ENCODE assay signal across 8 cellular contexts in genomic region chr2:11466307-11467125, GRCh38. TPM values are rescaled to one million over a fixed set of nuclear protein-coding genes. Genes with fewer than 3 reads are reported as not detected.
DNase-seq lines count a peak whose midpoint lies in the region; ATAC-seq and TF ChIP-seq lines count a peak whose summit lies in the region.

No MANE protein-coding gene starts in this region.

- H3K9ac ChIP-seq in colonic mucosa (ENCODE audit: low read depth in 2 of 2, low read length in 2 of 2) (no peak overlapping the region), mucosa of rectum (ENCODE audit: low read depth in 1 of 2, low read length in 2 of 2) (peak overlapping the region in 1 of 2 donors; percentile 61)

- no peaks in the 10 kb centered on the region for H3K36me3 ChIP-seq in CD4-positive, CD25-positive, alpha-beta regulatory T cell (ENCODE audit: control insufficient read depth, insufficient read depth, low read length)
- H3K36me3 ChIP-seq in colonic mucosa (no peaks in the 10 kb centered on the region), mucosa of rectum (ENCODE audit: control insufficient read depth in 2 of 2, insufficient read depth in 2 of 2, low read length in 2 of 2) (no peaks in the 10 kb centered on the region)

- intact Hi-C loops in colonic mucosa (cut with DNase I), result no loop called here

- TF ChIP-seq CTCF in colonic mucosa (IDR thresholded peaks at IDR 0.05) (no peak), GM10266 (IDR thresholded peaks at IDR 0.05; ENCODE audit: control insufficient read depth, insufficient read depth, low read depth, missing control alignments) (no peak)

- peak in 1 of 3 donors; percentile 21 for DNase-seq in CD4-positive, CD25-positive, alpha-beta regulatory T cell
- DNase-seq in NCI-H748 (lab: John Stamatoyannopoulos, UW; ENCODE audit: unreplicated experiment) (peak; percentile 65), colonic mucosa (peak; percentile 29), GM10266 (ENCODE audit: extremely low spot score) (no peak), SIG-M5 treated with dmso at 0.1 percent for 504 hours (lab: John Stamatoyannopoulos, UW; ENCODE audit: unreplicated experiment) (no peak), NCI-H2171 treated with DMSO at 0.1 percent for 48 hours (lab: John Stamatoyannopoulos, UW) (no peak)

- H3K4me1 ChIP-seq in CD4-positive, CD25-positive, alpha-beta regulatory T cell (ENCODE audit: control insufficient read depth, insufficient read depth, low read length, poor library complexity, severe bottlenecking), result peaks cover 20% of the 10 kb centered on the region
- H3K4me1 ChIP-seq in colonic mucosa (peaks cover 3% of the 10 kb centered on the region), mucosa of rectum (ENCODE audit: control insufficient read depth in 2 of 2, insufficient read depth in 2 of 2, low read length in 2 of 2) (peaks cover 12 to 17% of the 10 kb centered on the region in 2 donors)

- H3K27ac Mint-ChIP-seq in CD4-positive, CD25-positive, alpha-beta regulatory T cell, result peak overlapping the region; percentile 86 to 95 (median 93)

- no peaks in the 10 kb centered on the region for H3K27me3 Mint-ChIP-seq in CD4-positive, CD25-positive, alpha-beta regulatory T cell

- peak overlapping the region; percentile 89 for H3K4me3 ChIP-seq in CD4-positive, CD25-positive, alpha-beta regulatory T cell (ENCODE audit: low read depth, low read length)
- H3K4me3 ChIP-seq in colonic mucosa, result peak overlapping the region; percentile 76
- peak overlapping the region; percentile 88 to 89 for H3K4me3 ChIP-seq in mucosa of rectum (ENCODE audit: low read length in 2 of 2)

- ATAC-seq in CD4-positive, CD25-positive, alpha-beta regulatory T cell (ENCODE audit: low read depth in 2 of 2), result no peak
- peak; percentile 23 for ATAC-seq in GM21576 (IDR thresholded peaks at IDR 0.05; ENCODE audit: unreplicated experiment)

- no peaks in the 10 kb centered on the region for H3K36me3 Mint-ChIP-seq in CD4-positive, CD25-positive, alpha-beta regulatory T cell

- no peaks in the 10 kb centered on the region for H3K9me3 ChIP-seq in CD4-positive, CD25-positive, alpha-beta regulatory T cell (ENCODE audit: control insufficient read depth in 2 of 2, low read length in 2 of 2)
- H3K9me3 ChIP-seq in colonic mucosa, result no peaks in the 10 kb centered on the region
- no peaks in the 10 kb centered on the region for H3K9me3 ChIP-seq in mucosa of rectum (ENCODE audit: control insufficient read depth in 2 of 2, low read length in 2 of 2)

- peak overlapping the region; percentile 60 for H3K27ac ChIP-seq in CD4-positive, CD25-positive, alpha-beta regulatory T cell (ENCODE audit: insufficient read depth, low read length, poor library complexity, severe bottlenecking)
- peak overlapping the region; percentile 89 for H3K27ac ChIP-seq in colonic mucosa
- H3K27ac ChIP-seq in mucosa of rectum (ENCODE audit: low read depth in 2 of 2, low read length in 2 of 2), result peak overlapping the region; percentile 78 to 82

- peaks cover 0 to 2% (median 0%) of the 10 kb centered on the region in 7 donors for H3K9me3 Mint-ChIP-seq in CD4-positive, CD25-positive, alpha-beta regulatory T cell

- peak overlapping the region; percentile 97 to 99 (median 98) for H3K4me3 Mint-ChIP-seq in CD4-positive, CD25-positive, alpha-beta regulatory T cell

- H3K4me1 Mint-ChIP-seq in CD4-positive, CD25-positive, alpha-beta regulatory T cell, result peaks cover 10 to 47% (median 34%) of the 10 kb centered on the region in 4 donors

- no peaks in the 10 kb centered on the region for H3K27me3 ChIP-seq in CD4-positive, CD25-positive, alpha-beta regulatory T cell (ENCODE audit: control insufficient read depth, insufficient read depth, low read length)
- no peaks in the 10 kb centered on the region for H3K27me3 ChIP-seq in colonic mucosa
- no peaks in the 10 kb centered on the region for H3K27me3 ChIP-seq in mucosa of rectum (ENCODE audit: control insufficient read depth in 2 of 2, insufficient read depth in 2 of 2, low read length in 2 of 2)

RNA-seq across cellular contexts. Expression of gene E2F6, which starts 0.6 kb away (rescaled TPM):
- total RNA-seq in CD4-positive, CD25-positive, alpha-beta regulatory T cell, result 6.7 TPM
- polyA plus RNA-seq in CD4-positive, CD25-positive, alpha-beta regulatory T cell, result 1 to 10 TPM; 1.7 to 5.1 (median 3.6) TPM
- 1 to 10 TPM; 6.6 TPM for total RNA-seq in colonic mucosa

Comparison
In these comparisons a context has a peak if more than half of its experiments do, and no peak if none do; other contexts are left out.
1. DNase-seq: peak in NCI-H748 (single experiment) and colonic mucosa (single experiment); none in GM10266 (single experiment), SIG-M5 treated with dmso at 0.1 percent for 504 hours (single experiment) and NCI-H2171 treated with DMSO at 0.1 percent for 48 hours (single experiment).
2. Peak in every context shown above with its lines, with median percentiles within 50 percentile points of each other: H3K27ac ChIP-seq and H3K4me3 ChIP-seq.